Comparison of ENCODE assay signal across 8 cellular contexts in genomic region chrX:30735839-30736238, GRCh38.
DNase-seq lines count a peak whose midpoint lies in the region; ATAC-seq, FAIRE-seq and TF ChIP-seq lines count a peak whose summit lies in the region.

No MANE protein-coding gene starts in this region.

- H3K27me3 ChIP-seq in right lobe of liver, result no peaks in the 10 kb centered on the region

- ATAC-seq in HG02852 (IDR thresholded peaks at IDR 0.05; ENCODE audit: unreplicated experiment) (peak; percentile 94), right lobe of liver (peak; percentile 74 to 86 (median 78))

- H3K36me3 ChIP-seq in right lobe of liver, result no peaks in the 10 kb centered on the region

- WGBS in right lobe of liver (ENCODE audit: insufficient coverage, low coverage, low lambda C conversion rate, missing lambda C conversion rate), result 11% methylated on average over 6 of the region's 6 CpGs

- no peaks in the 10 kb centered on the region for H3K4me1 ChIP-seq in right lobe of liver

- H3K4me3 ChIP-seq in WI38 (ENCODE audit: low read depth, low read length), result no peak overlapping the region
- H3K4me3 ChIP-seq in cardiac fibroblast (replicated peaks in 1 of 2; ENCODE audit: low read depth in 2 of 2, low read length in 2 of 2), result no peak overlapping the region
- no peak overlapping the region for H3K4me3 ChIP-seq in right lobe of liver

- peak; percentile 84 for FAIRE-seq in GM12892 (lab: Jason Lieb, UNC)

- no peaks in the 10 kb centered on the region for H3K9me3 ChIP-seq in right lobe of liver

- no peak overlapping the region for H3K27ac ChIP-seq in right lobe of liver

- TF ChIP-seq POLR2A in GM12892 (IDR thresholded peaks at IDR 0.05; ENCODE audit: low read depth, low read length), result no peak
- TF ChIP-seq POLR2A in right lobe of liver (IDR thresholded peaks at IDR 0.05), result no peak

- DNase-seq in A172 (ENCODE audit: low spot score) (peak; percentile 76), GM12892 (ENCODE audit: insufficient read length) (peak; percentile 6), NCI-H2081 (lab: John Stamatoyannopoulos, UW) (peak; percentile 37 to 58), cardiac fibroblast (ENCODE audit: low read depth in 2 of 2) (peak; percentile 63 to 68), right lobe of liver (peak in 2 of 3 donors; percentile 45 to 52)
- peak; percentile 60 to 62 for DNase-seq in stimulated activated CD8-positive, alpha-beta memory T cell treated with anti-CD3 and anti-CD28 coated beads, Interleukin-2, amount 100 ng/mL, for 48 hours (ENCODE audit: low read depth in 2 of 2)

- TF ChIP-seq CTCF in WI38 (IDR thresholded peaks at IDR 0.05; ENCODE audit: low read depth, low read length) (peak; percentile 68), cardiac fibroblast (IDR thresholded peaks at IDR 0.05; ENCODE audit: low read depth, low read length) (peak; percentile 52), right lobe of liver (IDR thresholded peaks at IDR 0.05) (peak; percentile 53 to 63 (median 57))

- intact Hi-C loops in right lobe of liver (cut with DNase I), result no loop called here

Comparison
In these comparisons a context has a peak if more than half of its experiments do, and no peak if none do; other contexts are left out.
1. DNase-seq: peak in every context shown above with its lines; median percentile 76 in A172; 66 in cardiac fibroblast; 61 in stimulated activated CD8-positive, alpha-beta memory T cell treated with anti-CD3 and anti-CD28 coated beads, Interleukin-2, amount 100 ng/mL, for 48 hours; 48 in right lobe of liver; 48 in NCI-H2081; 6 in GM12892.